15 cellular contexts compared by ENCODE assay signal in the genomic region with DNA sequence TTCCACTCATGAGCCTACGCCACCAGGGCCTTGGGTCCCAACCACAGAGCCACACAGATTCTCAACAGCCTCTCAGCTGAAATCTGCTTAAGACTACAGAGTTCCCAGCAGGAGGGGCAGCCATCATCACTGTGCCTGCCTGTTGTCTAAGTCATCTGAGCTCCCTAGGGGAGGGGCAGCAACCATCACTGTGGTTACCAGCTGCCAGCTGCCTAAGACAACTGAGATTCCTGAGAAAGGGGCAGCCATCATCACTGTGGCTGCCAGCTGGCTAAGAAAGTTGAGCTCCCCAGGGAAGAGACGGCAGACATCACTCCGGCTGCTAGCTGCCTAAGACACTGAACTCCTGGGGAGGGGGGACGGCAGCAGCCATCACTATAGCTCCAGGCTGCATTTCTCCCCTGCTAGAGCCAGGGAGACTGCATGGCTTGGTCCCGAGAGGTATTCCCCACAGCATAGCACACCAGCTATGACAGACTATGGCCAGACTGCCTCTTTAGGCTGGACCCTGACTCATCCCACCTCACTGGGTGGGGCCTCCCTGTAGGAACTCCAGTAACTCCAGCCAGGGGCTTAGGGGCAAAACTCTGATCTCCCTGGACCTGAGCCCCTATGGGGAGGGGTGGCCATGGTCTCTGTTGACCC. TPM values are rescaled to one million over a fixed set of nuclear protein-coding genes. Genes with fewer than 3 reads are reported as not detected.
DNase-seq lines count a peak whose midpoint lies in the region; ATAC-seq lines count a peak whose summit lies in the region.
"Had no signal": no experiment of that assay in that cellular context is flagged by ENCODE, and none has a peak within 500 bp of the region (broad histone marks: within the 10 kb centered on the region; RNA-seq: fewer than 3 reads in every experiment).

No MANE protein-coding gene starts in this region.

- no peak for ATAC-seq in HG03045 (IDR thresholded peaks at IDR 0.05; ENCODE audit: unreplicated experiment)
- ATAC-seq: activated T-helper 17 cell treated with anti-CD3 and anti-CD28 coated beads, Interleukin-2, amount 50 U/mL, for 72 hours had no signal

- H3K4me3 ChIP-seq in SJCRH30: no peak overlapping the region
- H3K4me3 ChIP-seq: cardiac muscle cell, skin epidermis, uterus had no signal

- H3K27me3 ChIP-seq in SJCRH30: no peaks in the 10 kb centered on the region
- H3K27me3 ChIP-seq: cardiac muscle cell, uterus had no signal

- no peaks in the 10 kb centered on the region for H3K36me3 ChIP-seq in SJCRH30
- H3K36me3 ChIP-seq: cardiac muscle cell, uterus had no signal

- H3K27ac ChIP-seq in SJCRH30: no peak overlapping the region
- H3K27ac ChIP-seq: cardiac muscle cell, skin epidermis, uterus had no signal

- H3K9me3 ChIP-seq in SJCRH30 (replicated peaks): no peaks in the 10 kb centered on the region
- H3K9me3 ChIP-seq: Caco-2, uterus had no signal

- peak; percentile 93 for DNase-seq in DMS 273 treated with DMSO at 0.1 percent for 48 hours (lab: John Stamatoyannopoulos, UW)
- peak; percentile 8 for DNase-seq in NCI-H1092 (lab: John Stamatoyannopoulos, UW)
- peak; percentile 75 to 81 for DNase-seq in SJCRH30
- peak; percentile 98 for DNase-seq in myocyte (ENCODE audit: low read depth)
- no peak for DNase-seq in kidney glomerular epithelial cell (lab: John Stamatoyannopoulos, UW)
- no peak for DNase-seq in activated CD8-positive, alpha-beta memory T cell treated with anti-CD3 and anti-CD28 coated beads, Interleukin-2, amount 50 U/mL, for 48 hours
- no peak for DNase-seq in Ammon's horn (ENCODE audit: low spot score)
- DNase-seq: activated CD4-positive, CD25-positive, alpha-beta regulatory T cell; Caco-2; erythroblast; uterus had no signal

- peaks cover 6% of the 10 kb centered on the region for H3K4me1 ChIP-seq in SJCRH30
- H3K4me1 ChIP-seq: Caco-2, uterus had no signal

RNA-seq across cellular contexts. Expression of a gene that starts 37.2 kb away (rescaled TPM):
- total RNA-seq in SJCRH30 (2014; rRNA removed; shearing (Covaris generic)): not detected in 2 replicates
- 30.2 and 35.7 TPM in 2 replicates for total RNA-seq in myocyte
- polyA plus RNA-seq in myocyte (2012): 41.7 TPM

Comparison
In these comparisons a context has a peak if more than half of its experiments do, and no peak if none do; other contexts are left out.
1. DNase-seq: peak in DMS 273 treated with DMSO at 0.1 percent for 48 hours (single experiment), NCI-H1092 (single experiment), SJCRH30 (2 of 2) and myocyte (single experiment); none in kidney glomerular epithelial cell (single experiment), activated CD8-positive, alpha-beta memory T cell treated with anti-CD3 and anti-CD28 coated beads, Interleukin-2, amount 50 U/mL, for 48 hours (single experiment) and Ammon's horn (single experiment).
2. RNA of a gene that starts 37.2 kb away (total RNA-seq): 30.2 to 35.7 TPM in myocyte; not detected in SJCRH30; every median in the first group is over 10 times any median in the second.